Comparison of ENCODE assay signal across 18 cellular contexts in the genomic region with DNA sequence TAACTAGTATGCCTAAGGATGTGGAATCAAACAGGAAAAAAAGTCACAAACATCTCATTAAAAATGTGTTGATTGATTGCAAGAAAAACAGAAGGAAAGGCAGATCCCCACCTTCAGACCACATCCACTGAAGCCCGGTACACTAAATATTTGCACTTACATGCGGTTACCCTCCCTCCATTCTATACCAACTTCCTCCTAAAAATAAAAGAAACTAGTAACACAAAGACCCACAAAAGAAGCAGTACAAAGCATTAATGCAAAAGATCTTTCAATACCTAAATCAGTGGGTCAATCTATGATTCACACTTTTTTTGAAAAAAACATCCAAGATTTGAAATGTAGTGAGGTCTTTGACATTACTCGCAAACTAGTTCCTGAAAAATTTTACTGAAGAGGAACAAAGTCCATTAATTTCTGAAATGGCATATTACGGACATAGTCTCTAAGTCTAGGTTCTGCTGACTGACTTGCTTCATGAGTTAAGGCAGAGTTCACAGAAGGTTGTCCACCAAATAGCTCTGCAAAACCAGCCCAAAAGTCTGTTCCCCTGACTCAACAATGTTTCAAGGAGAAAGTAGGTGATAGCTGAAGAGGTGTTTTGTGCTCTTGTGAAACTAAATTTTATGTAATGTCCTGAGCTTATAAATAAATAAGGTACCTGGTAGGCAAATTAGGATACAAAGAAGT.
DNase-seq lines count a peak whose midpoint lies in the region; ATAC-seq and TF ChIP-seq lines count a peak whose summit lies in the region.
"Had no signal": no experiment of that assay in that cellular context is flagged by ENCODE, and none has a peak within 500 bp of the region (broad histone marks: within the 10 kb centered on the region; RNA-seq: fewer than 3 reads in every experiment).

No MANE protein-coding gene starts in this region.

- no peaks in the 10 kb centered on the region for H3K9me3 ChIP-seq in subcutaneous abdominal adipose tissue (ENCODE audit: control insufficient read depth in 5 of 5, low read length in 5 of 5)
- H3K9me3 ChIP-seq: transverse colon had no signal

- peak overlapping the region; percentile 45 for H3K27ac ChIP-seq in subcutaneous abdominal adipose tissue (ENCODE audit: low read depth, low read length)
- H3K27ac ChIP-seq: epithelial cell of prostate, RWPE1 had no signal

- ATAC-seq in activated CD8-positive, alpha-beta T cell treated with anti-CD3 and anti-CD28 coated beads, Interleukin-2, amount 10 ng/mL, durations not matched to agents 7 days and 5 days: no peak
- ATAC-seq in activated CD8-positive, alpha-beta T cell treated with anti-CD3 and anti-CD28 coated beads for 36 hours: no peak
- no peak for ATAC-seq in stimulated activated memory B cell treated with anti-CD40 and anti-IgM and Interleukin-4, amounts not matched to agents 10 μg/mL and 1 μg/mL and 100 μg/mL, for 72 hours

- H3K36me3 Mint-ChIP-seq in activated CD8-positive, alpha-beta T cell treated with anti-CD3 and anti-CD28 coated beads, Interleukin-2, amount 10 ng/mL, durations not matched to agents 7 days and 5 days (ENCODE audit: low read depth): no peaks in the 10 kb centered on the region
- H3K36me3 Mint-ChIP-seq in activated CD8-positive, alpha-beta T cell treated with anti-CD3 and anti-CD28 coated beads for 36 hours (ENCODE audit: low read depth): no peaks in the 10 kb centered on the region
- H3K36me3 Mint-ChIP-seq in stimulated activated memory B cell treated with anti-CD40 and anti-IgM and Interleukin-4, amounts not matched to agents 10 μg/mL and 1 μg/mL and 100 μg/mL, for 72 hours: no peaks in the 10 kb centered on the region

- intact Hi-C loops in activated CD8-positive, alpha-beta T cell treated with anti-CD3 and anti-CD28 coated beads for 36 hours (cut with micrococcal nuclease): no loop called here

- POLR2A ChIA-PET in activated CD8-positive, alpha-beta T cell treated with anti-CD3 and anti-CD28 coated beads, Interleukin-2, amount 10 ng/mL, durations not matched to agents 7 days and 5 days (lab: Charles Lee): no interaction called here
- POLR2A ChIA-PET in activated CD8-positive, alpha-beta T cell treated with anti-CD3 and anti-CD28 coated beads for 36 hours (lab: Charles Lee): no interaction called here

- H3K4me1 ChIP-seq in subcutaneous abdominal adipose tissue (ENCODE audit: control insufficient read depth in 5 of 5, insufficient read depth in 5 of 5, low read length in 5 of 5): peaks cover 0 to 12% (median 4%) of the 10 kb centered on the region in 5 donors

- no peaks in the 10 kb centered on the region for H3K36me3 ChIP-seq in subcutaneous abdominal adipose tissue (ENCODE audit: control insufficient read depth in 5 of 5, insufficient read depth in 5 of 5, low read length in 5 of 5)
- H3K36me3 ChIP-seq: transverse colon had no signal

- H3K4me1 Mint-ChIP-seq in activated CD8-positive, alpha-beta T cell treated with anti-CD3 and anti-CD28 coated beads, Interleukin-2, amount 10 ng/mL, durations not matched to agents 7 days and 5 days (ENCODE audit: low read depth): peaks cover 17% of the 10 kb centered on the region
- peaks cover 21% of the 10 kb centered on the region for H3K4me1 Mint-ChIP-seq in activated CD8-positive, alpha-beta T cell treated with anti-CD3 and anti-CD28 coated beads for 36 hours (ENCODE audit: low read depth)
- no peaks in the 10 kb centered on the region for H3K4me1 Mint-ChIP-seq in stimulated activated memory B cell treated with anti-CD40 and anti-IgM and Interleukin-4, amounts not matched to agents 10 μg/mL and 1 μg/mL and 100 μg/mL, for 72 hours

- peak overlapping the region; percentile 5 for H3K4me3 Mint-ChIP-seq in activated CD8-positive, alpha-beta T cell treated with anti-CD3 and anti-CD28 coated beads, Interleukin-2, amount 10 ng/mL, durations not matched to agents 7 days and 5 days
- no peak overlapping the region for H3K4me3 Mint-ChIP-seq in activated CD8-positive, alpha-beta T cell treated with anti-CD3 and anti-CD28 coated beads for 36 hours
- no peak overlapping the region for H3K4me3 Mint-ChIP-seq in stimulated activated memory B cell treated with anti-CD40 and anti-IgM and Interleukin-4, amounts not matched to agents 10 μg/mL and 1 μg/mL and 100 μg/mL, for 72 hours
- H3K4me3 Mint-ChIP-seq: activated naive CD4-positive, alpha-beta T cell treated with anti-CD3 and anti-CD28 coated beads, Interleukin-2, amount 50 U/mL, for 24 hours had no signal

- no peaks in the 10 kb centered on the region for H3K27me3 Mint-ChIP-seq in activated CD8-positive, alpha-beta T cell treated with anti-CD3 and anti-CD28 coated beads, Interleukin-2, amount 10 ng/mL, durations not matched to agents 7 days and 5 days (ENCODE audit: low read depth)
- H3K27me3 Mint-ChIP-seq in activated CD8-positive, alpha-beta T cell treated with anti-CD3 and anti-CD28 coated beads for 36 hours: no peaks in the 10 kb centered on the region
- H3K27me3 Mint-ChIP-seq in stimulated activated memory B cell treated with anti-CD40 and anti-IgM and Interleukin-4, amounts not matched to agents 10 μg/mL and 1 μg/mL and 100 μg/mL, for 72 hours: no peaks in the 10 kb centered on the region
- H3K27me3 Mint-ChIP-seq: activated naive CD4-positive, alpha-beta T cell treated with anti-CD3 and anti-CD28 coated beads, Interleukin-2, amount 50 U/mL, for 24 hours had no signal

- CTCF ChIA-PET in activated CD8-positive, alpha-beta T cell treated with anti-CD3 and anti-CD28 coated beads, Interleukin-2, amount 10 ng/mL, durations not matched to agents 7 days and 5 days (lab: Charles Lee): no interaction called here
- CTCF ChIA-PET in activated CD8-positive, alpha-beta T cell treated with anti-CD3 and anti-CD28 coated beads for 36 hours (lab: Charles Lee): no interaction called here

- H3K9me3 Mint-ChIP-seq in activated CD8-positive, alpha-beta T cell treated with anti-CD3 and anti-CD28 coated beads, Interleukin-2, amount 10 ng/mL, durations not matched to agents 7 days and 5 days (ENCODE audit: insufficient read depth): no peaks in the 10 kb centered on the region
- H3K9me3 Mint-ChIP-seq in activated CD8-positive, alpha-beta T cell treated with anti-CD3 and anti-CD28 coated beads for 36 hours: no peaks in the 10 kb centered on the region
- H3K9me3 Mint-ChIP-seq in stimulated activated memory B cell treated with anti-CD40 and anti-IgM and Interleukin-4, amounts not matched to agents 10 μg/mL and 1 μg/mL and 100 μg/mL, for 72 hours: peaks cover 2% of the 10 kb centered on the region

- TF ChIP-seq CTCF in activated CD8-positive, alpha-beta T cell treated with anti-CD3 and anti-CD28 coated beads for 36 hours (IDR thresholded peaks at IDR 0.05): no peak
- no peak for TF ChIP-seq CTCF in fibroblast of mammary gland (conservative IDR thresholded peaks at IDR 0.05; ENCODE audit: control insufficient read depth, insufficient read depth, low read depth, low read length)

- H3K27ac Mint-ChIP-seq in activated CD8-positive, alpha-beta T cell treated with anti-CD3 and anti-CD28 coated beads, Interleukin-2, amount 10 ng/mL, durations not matched to agents 7 days and 5 days: peak overlapping the region; percentile 27
- no peak overlapping the region for H3K27ac Mint-ChIP-seq in activated CD8-positive, alpha-beta T cell treated with anti-CD3 and anti-CD28 coated beads for 36 hours
- H3K27ac Mint-ChIP-seq in stimulated activated memory B cell treated with anti-CD40 and anti-IgM and Interleukin-4, amounts not matched to agents 10 μg/mL and 1 μg/mL and 100 μg/mL, for 72 hours: no peak overlapping the region
- H3K27ac Mint-ChIP-seq: activated naive CD4-positive, alpha-beta T cell treated with anti-CD3 and anti-CD28 coated beads, Interleukin-2, amount 50 U/mL, for 24 hours had no signal

- no peak for DNase-seq in activated CD8-positive, alpha-beta T cell treated with anti-CD3 and anti-CD28 coated beads, Interleukin-2, amount 10 ng/mL, durations not matched to agents 7 days and 5 days
- DNase-seq in activated CD8-positive, alpha-beta T cell treated with anti-CD3 and anti-CD28 coated beads for 36 hours: no peak
- DNase-seq in NOMO-1 treated with DMSO at 0.1 percent for 48 hours (lab: John Stamatoyannopoulos, UW; ENCODE audit: unreplicated experiment) (peak; percentile 85), fibroblast of mammary gland (ENCODE audit: low read depth) (peak; percentile 53), LoVo (ENCODE audit: low spot score) (no peak), NCI-H146 (lab: John Stamatoyannopoulos, UW) (no peak)
- DNase-seq: Calu3, caudate nucleus, hypothalamus, NCI-H1092 treated with DMSO at 0.1 percent for 48 hours, NCI-H446, nucleus accumbens, transverse colon had no signal

- H3K27me3 ChIP-seq in subcutaneous abdominal adipose tissue (ENCODE audit: control insufficient read depth in 5 of 5, insufficient read depth in 4 of 5, low read length in 5 of 5): no peaks in the 10 kb centered on the region
- H3K27me3 ChIP-seq: transverse colon had no signal

- no peak overlapping the region for H3K9ac ChIP-seq in subcutaneous abdominal adipose tissue (ENCODE audit: low read length in 5 of 5)

- H3K4me3 ChIP-seq in fibroblast of mammary gland (ENCODE audit: control insufficient read depth, low read depth, low read length) (no peak overlapping the region), subcutaneous abdominal adipose tissue (ENCODE audit: low read depth in 1 of 5, low read length in 5 of 5) (no peak overlapping the region)
- H3K4me3 ChIP-seq: transverse colon had no signal

Comparison
In these comparisons a context has a peak if more than half of its experiments do, and no peak if none do; other contexts are left out.
1. DNase-seq: peak in NOMO-1 treated with DMSO at 0.1 percent for 48 hours (single experiment) and fibroblast of mammary gland (single experiment); none in activated CD8-positive, alpha-beta T cell treated with anti-CD3 and anti-CD28 coated beads, Interleukin-2, amount 10 ng/mL, durations not matched to agents 7 days and 5 days (single experiment), activated CD8-positive, alpha-beta T cell treated with anti-CD3 and anti-CD28 coated beads for 36 hours (single experiment), LoVo (single experiment) and NCI-H146 (single experiment).